ENCODE assay signal across 8 cellular contexts in genomic region chr2:161136696-161137324, GRCh38.
DNase-seq lines count a peak whose midpoint lies in the region; ATAC-seq lines count a peak whose summit lies in the region.

No MANE protein-coding gene starts in this region.

- peak; percentile 87 for DNase-seq in ACHN
- DNase-seq in SKM-1 (lab: John Stamatoyannopoulos, UW; ENCODE audit: unreplicated experiment) = peak; percentile 27
- peak; percentile 6 for DNase-seq in fibroblast of gingiva (ENCODE audit: low read depth)
- peak; percentile 86 for DNase-seq in pons (ENCODE audit: low spot score)
- no peak for DNase-seq in SHP77 treated with DMSO at 0.1 percent for 48 hours (lab: John Stamatoyannopoulos, UW)
- no peak for DNase-seq in GOT3 (lab: John Stamatoyannopoulos, UW)

- peak; percentile 77 for ATAC-seq in GM18858 (IDR thresholded peaks at IDR 0.05; ENCODE audit: unreplicated experiment)
- peak; percentile 77 for ATAC-seq in HG03039 (IDR thresholded peaks at IDR 0.05; ENCODE audit: unreplicated experiment)

- in situ Hi-C loops in ACHN (cut with HindIII; ENCODE audit: low pct_ligation_motif_present, low pct_unique_long_range_greater_than_20kb, low sequenced_read_pairs) = no loop called here

Comparison
In these comparisons a context has a peak if more than half of its experiments do, and no peak if none do; other contexts are left out.
1. DNase-seq: peak in ACHN (single experiment), SKM-1 (single experiment), fibroblast of gingiva (single experiment) and pons (single experiment); none in SHP77 treated with DMSO at 0.1 percent for 48 hours (single experiment) and GOT3 (single experiment).